Comparison of ENCODE assay signal across 31 cellular contexts in genomic region chr11:108865411-108865810, GRCh38.
"Had no signal": no experiment of that assay in that cellular context is flagged by ENCODE, and none has a peak within 500 bp of the region (broad histone marks: within the 10 kb centered on the region; RNA-seq: fewer than 3 reads in every experiment).

No MANE protein-coding gene starts in this region.

- ATAC-seq: activated CD8-positive, alpha-beta memory T cell treated with anti-CD3 and anti-CD28 coated beads, Interleukin-2, amount 10 ng/mL, durations not matched to agents 7 days and 5 days; activated naive CD8-positive, alpha-beta T cell treated with anti-CD3 and anti-CD28 coated beads, Interleukin-2, amount 50 U/mL, for 24 hours; body of pancreas; Panc1 had no signal

- H3K27me3 ChIP-seq: body of pancreas, SJCRH30 had no signal

- H3K36me3 ChIP-seq: SJCRH30, WERI-Rb-1 had no signal

- H3K4me3 ChIP-seq: body of pancreas, SJCRH30, SK-N-MC had no signal

- H3K4me1 ChIP-seq: body of pancreas, SJCRH30 had no signal

- DNase-seq: activated CD4-positive, alpha-beta memory T cell treated with anti-CD3 and anti-CD28 coated beads, Interleukin-2, amount 10 ng/mL, durations not matched to agents 7 days and 5 days; activated CD4-positive, alpha-beta T cell treated with anti-CD3 and anti-CD28 coated beads for 1 hour; activated CD4-positive, alpha-beta T cell treated with anti-CD3 and anti-CD28 coated beads for 48 hours; activated CD4-positive, CD25-positive, alpha-beta regulatory T cell; activated CD8-positive, alpha-beta memory T cell treated with anti-CD3 and anti-CD28 coated beads for 24 hours; activated CD8-positive, alpha-beta memory T cell treated with anti-CD3 and anti-CD28 coated beads, Interleukin-2, amount 10 ng/mL, durations not matched to agents 7 days and 5 days; activated CD8-positive, alpha-beta memory T cell treated with anti-CD3 and anti-CD28 coated beads, Interleukin-2, amount 50 U/mL, for 48 hours; activated effector memory CD4-positive, alpha-beta T cell treated with Interleukin-2 at 50 U/mL for 16 hours; activated naive CD4-positive, alpha-beta T cell treated with anti-CD3 and anti-CD28 coated beads, Interleukin-2, amount 10 ng/mL, durations not matched to agents 7 days and 5 days; activated naive CD8-positive, alpha-beta T cell treated with anti-CD3 and anti-CD28 coated beads, Interleukin-2, amount 50 U/mL, for 24 hours; activated T-cell treated with anti-CD3 and anti-CD28 coated beads, Interleukin-2, amount 50 U/mL, for 48 hours; amniotic stem cell; aorta; body of pancreas; central memory CD4-positive, alpha-beta T cell; MM.1S; MV-4-11; NCI-H1092; NCI-H1436 treated with DMSO at 0.1 percent for 48 hours; NCI-H1694 treated with DMSO at 0.1 percent for 48 hours; NCI-H2029; NCI-H345; NCI-H524 treated with DMSO at 0.1 percent for 48 hours; SHP77; SJCRH30; T-helper 1 cell; T-helper 2 cell; T-helper 9 cell; WERI-Rb-1 had no signal

- H3K27ac ChIP-seq: body of pancreas, SJCRH30, SK-N-MC, WERI-Rb-1 had no signal

- H3K9me3 ChIP-seq: body of pancreas, SJCRH30 had no signal
